ENCODE assay signal across 8 cellular contexts in genomic region chr11:117230981-117231636, GRCh38. TPM values are rescaled to one million over a fixed set of nuclear protein-coding genes. Genes with fewer than 3 reads are reported as not detected.
DNase-seq lines count a peak whose midpoint lies in the region; ATAC-seq and TF ChIP-seq lines count a peak whose summit lies in the region.

No MANE protein-coding gene starts in this region.

- ATAC-seq in gastrocnemius medialis (no peak), GM19467 (IDR thresholded peaks at IDR 0.05; ENCODE audit: unreplicated experiment) (no peak), GM18907 (IDR thresholded peaks at IDR 0.05; ENCODE audit: unreplicated experiment) (no peak)

- peak overlapping the region; percentile 95 for H3K9ac ChIP-seq in SU-DHL-6 (ENCODE audit: low read length)

- no peak for DNase-seq in GM12864 (ENCODE audit: low read depth)
- DNase-seq in foreskin fibroblast, result no peak
- DNase-seq in gastrocnemius medialis, result no peak
- no peak for DNase-seq in NCI-H526 (lab: John Stamatoyannopoulos, UW)
- DNase-seq in NCI-H345 (lab: John Stamatoyannopoulos, UW), result no peak

- TF ChIP-seq CTCF in GM12864 (IDR thresholded peaks at IDR 0.05; ENCODE audit: low read depth, low read length, missing control alignments) (no peak), SU-DHL-6 (IDR thresholded peaks at IDR 0.05; ENCODE audit: insufficient read depth, low read length, poor library complexity, severe bottlenecking) (no peak), foreskin fibroblast (IDR thresholded peaks at IDR 0.05; ENCODE audit: low read depth, low read length) (no peak), gastrocnemius medialis (IDR thresholded peaks at IDR 0.05 in 4 of 5, conservative IDR thresholded peaks at IDR 0.05 in 1 of 5) (no peak)

- H3K4me3 ChIP-seq in GM12864 (ENCODE audit: low read depth, low read length) (peak overlapping the region; percentile 96), SU-DHL-6 (ENCODE audit: insufficient read depth, low read length, poor library complexity, severe bottlenecking) (peak overlapping the region; percentile 99), foreskin fibroblast (ENCODE audit: low read depth in 1 of 2, low read length in 2 of 2) (peak overlapping the region; percentile 97 to 99), gastrocnemius medialis (peak overlapping the region; percentile 89 to 100 (median 95))

- no peaks in the 10 kb centered on the region for H3K27me3 ChIP-seq in SU-DHL-6 (ENCODE audit: low read length)
- no peaks in the 10 kb centered on the region for H3K27me3 ChIP-seq in gastrocnemius medialis

- peak overlapping the region; percentile 98 for H3K4me2 ChIP-seq in SU-DHL-6 (ENCODE audit: low read depth, low read length, poor library complexity, severe bottlenecking)

- H2AFZ ChIP-seq in SU-DHL-6 (ENCODE audit: low read depth, low read length, severe bottlenecking), result peak overlapping the region; percentile 52

- H3K79me2 ChIP-seq in SU-DHL-6 (ENCODE audit: insufficient read depth, low read length), result peaks cover 38% of the 10 kb centered on the region

- no peak for TF ChIP-seq POLR2A in gastrocnemius medialis (IDR thresholded peaks at IDR 0.05)

- peaks cover 14% of the 10 kb centered on the region; the same call in 1 of the 2 replicates for H3F3A ChIP-seq in SU-DHL-6 (ENCODE audit: insufficient read depth)

- H3K27ac ChIP-seq in SU-DHL-6 (ENCODE audit: low read depth, low read length) (peak overlapping the region; percentile 81), gastrocnemius medialis (peak overlapping the region; percentile 93 to 99 (median 96))

- H3K9me3 ChIP-seq in SU-DHL-6 (ENCODE audit: insufficient read depth, low read length) (no peaks in the 10 kb centered on the region), gastrocnemius medialis (no peaks in the 10 kb centered on the region)

- no peaks in the 10 kb centered on the region for H3K9me2 ChIP-seq in SU-DHL-6 (replicated peaks; ENCODE audit: insufficient read depth, low read length)

- H3K4me1 ChIP-seq in gastrocnemius medialis, result peaks cover 25 to 36% of the 10 kb centered on the region in 2 donors

- in situ Hi-C loops in gastrocnemius medialis (cut with MboI; ENCODE audit: low sequenced_read_pairs in 4 of 4), result loop anchor here in 2 of 4 donors (10.0 to 25.0 kb wide), 2 partner anchors 344 to 356 kb away; no protein-coding TSS in a partner anchor

- intact Hi-C loops in gastrocnemius medialis (cut with DNase I; ENCODE audit: low total_unique reads), result no loop called here

- no peaks in the 10 kb centered on the region for H4K20me1 ChIP-seq in SU-DHL-6 (ENCODE audit: low read depth, low read length)

- no peaks in the 10 kb centered on the region; the same call in 1 of the 2 replicates for H3K36me3 ChIP-seq in SU-DHL-6 (ENCODE audit: low read length)
- peaks cover 0 to 41% of the 10 kb centered on the region in 2 donors for H3K36me3 ChIP-seq in gastrocnemius medialis

RNA-seq across cellular contexts. Expression of gene PCSK7, which starts 0.8 kb away (rescaled TPM):
- total RNA-seq in gastrocnemius medialis, result 10 to 100 TPM; 14.5 to 19.9 (median 16.4) TPM

RNA-seq across cellular contexts. Expression of gene RNF214, which starts 1.4 kb away (rescaled TPM):
- 10 to 100 TPM; 17.1 to 22.7 (median 19.9) TPM for total RNA-seq in gastrocnemius medialis

RNA-seq across cellular contexts. Expression of gene TAGLN, which starts 31.9 kb away (rescaled TPM):
- 100 to 1,000 TPM in 3 of 4 donors, 10 to 100 TPM in 1; 27.4 to 191 (median 124) TPM for total RNA-seq in gastrocnemius medialis

RNA-seq across cellular contexts. Expression of gene SIDT2, which starts 52.6 kb away (rescaled TPM):
- total RNA-seq in gastrocnemius medialis, result 10 to 100 TPM; 14.3 to 33.9 (median 17.7) TPM
